In the genomic region with DNA sequence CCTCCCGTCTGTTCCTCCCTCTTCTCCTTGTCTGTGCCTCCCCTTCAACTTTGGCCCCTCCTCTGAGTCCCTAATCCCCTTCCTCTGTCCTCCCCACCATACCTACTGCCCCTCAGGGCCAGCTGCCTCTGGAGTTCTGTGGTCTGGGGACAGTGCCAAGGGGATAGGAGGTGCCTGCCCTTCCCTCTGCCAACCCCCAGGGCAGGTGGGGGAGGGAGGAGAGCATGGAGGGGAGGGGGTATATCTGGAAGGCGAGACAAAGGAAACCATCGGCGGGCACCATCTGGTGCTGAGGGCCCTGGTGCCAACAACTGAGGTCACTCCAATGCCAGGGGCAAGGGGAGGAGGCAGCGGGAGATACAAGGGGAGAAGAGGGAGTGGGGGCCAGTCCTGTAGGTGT, we compare ENCODE assay signal across 22 cellular contexts. TPM values are rescaled to one million over a fixed set of nuclear protein-coding genes. Genes with fewer than 3 reads are reported as not detected.
DNase-seq lines count a peak whose midpoint lies in the region; FAIRE-seq and TF ChIP-seq lines count a peak whose summit lies in the region.
"Had no signal": no experiment of that assay in that cellular context is flagged by ENCODE, and none has a peak within 500 bp of the region (broad histone marks: within the 10 kb centered on the region; RNA-seq: fewer than 3 reads in every experiment).

No MANE protein-coding gene starts in this region.

- intact Hi-C loops in kidney (cut with DNase I): no loop called here

- H3K36me3 ChIP-seq in BE2C (peaks cover 10% of the 10 kb centered on the region), HEK293 (ENCODE audit: control insufficient read depth in 2 of 2, insufficient read depth in 1 of 2, low read length in 2 of 2) (peaks cover 0 to 2% of the 10 kb centered on the region in 2 experiments; a peak in 1 of 3 replicates), kidney (ENCODE audit: control insufficient read depth in 1 of 2, insufficient read depth in 2 of 2, low read length in 2 of 2) (no peaks in the 10 kb centered on the region)
- H3K36me3 ChIP-seq: adrenal gland, SJCRH30 had no signal

- H3K9me3 ChIP-seq in BE2C (no peaks in the 10 kb centered on the region), HEK293 (ENCODE audit: control insufficient read depth, insufficient read depth, low read depth, low read length) (no peaks in the 10 kb centered on the region), kidney (ENCODE audit: control insufficient read depth in 1 of 2, low read length in 2 of 2) (no peaks in the 10 kb centered on the region)
- H3K9me3 ChIP-seq: adrenal gland, SJCRH30, suprapubic skin had no signal

- FAIRE-seq in kidney (lab: Jason Lieb, UNC): no peak
- FAIRE-seq: endometrium had no signal

- POLR2A ChIA-PET in HEK293 (lab: Yijun Ruan, JAX): no interaction called here

- TF ChIP-seq CTCF in BE2C (IDR thresholded peaks at IDR 0.05; ENCODE audit: low read depth, low read length): no peak
- TF ChIP-seq CTCF in HEK293 (tag by site-specific recombination; IDR thresholded peaks at IDR 0.05): no peak
- TF ChIP-seq CTCF in GM10266 (IDR thresholded peaks at IDR 0.05; ENCODE audit: control insufficient read depth, insufficient read depth, low read depth, missing control alignments): no peak
- TF ChIP-seq CTCF in kidney (IDR thresholded peaks at IDR 0.05; ENCODE audit: borderline replicate concordance, extremely low read depth, insufficient read depth): no peak

- H3K27ac ChIP-seq in HEK293 (ENCODE audit: extremely low read depth, low read depth, low read length) (no peak overlapping the region), kidney (ENCODE audit: low read depth in 2 of 2, low read length in 2 of 2) (no peak overlapping the region)
- H3K27ac ChIP-seq: adrenal gland, parathyroid adenoma, SJCRH30, suprapubic skin had no signal

- H3K4me3 ChIP-seq in BE2C (ENCODE audit: low read depth, low read length) (no peak overlapping the region), HEK293 (ENCODE audit: low read depth, low read length) (no peak overlapping the region), kidney (ENCODE audit: low read length in 2 of 2) (no peak overlapping the region)
- H3K4me3 ChIP-seq: adrenal gland, SJCRH30, suprapubic skin had no signal

- H3K4me1 ChIP-seq in BE2C (0 out of 2 replicates have a peak, but pooled peaks cover 7% of the 10 kb centered on the region), HEK293 (ENCODE audit: control insufficient read depth, insufficient read depth, low read length) (peaks cover 7% of the 10 kb centered on the region; the same call in 1 of the 2 replicates), kidney (ENCODE audit: control insufficient read depth in 1 of 2, insufficient read depth in 1 of 2, low read depth in 1 of 2, low read length in 2 of 2) (no peaks in the 10 kb centered on the region)
- H3K4me1 ChIP-seq: adrenal gland, parathyroid adenoma, SJCRH30 had no signal

- CTCF ChIA-PET in HEK293 (lab: Yijun Ruan, JAX): interaction anchor here (1.2 kb wide), 1 partner anchor 132 kb away, joined by 3 read pairs; no protein-coding TSS in a partner anchor

- no peak overlapping the region for H3K9ac ChIP-seq in kidney (ENCODE audit: low read length in 2 of 2)
- H3K9ac ChIP-seq: parathyroid adenoma had no signal

- H3K27me3 ChIP-seq in BE2C: no peaks in the 10 kb centered on the region
- H3K27me3 ChIP-seq: adrenal gland, SJCRH30, suprapubic skin had no signal

- DNase-seq in BE2C (peak; percentile 49), NCI-H446 treated with DMSO at 0.1 percent for 48 hours (lab: John Stamatoyannopoulos, UW) (peak; percentile 87), epidermal melanocyte (ENCODE audit: insufficient read length, low spot score) (peak; percentile 13), GM10266 (ENCODE audit: extremely low spot score) (no peak), T-helper 9 cell (no peak), AG08396 (ENCODE audit: low spot score) (no peak), kidney (no peak)
- DNase-seq: activated CD4-positive, alpha-beta T cell treated with anti-CD3 and anti-CD28 coated beads for 1 hour; activated CD8-positive, alpha-beta memory T cell treated with anti-CD3 and anti-CD28 coated beads, Interleukin-2, amount 10 ng/mL, durations not matched to agents 7 days and 5 days; adrenal gland; central memory CD4-positive, alpha-beta T cell; left cardiac atrium; NCI-H2227 treated with DMSO at 0.1 percent for 48 hours; T1000 had no signal

TF ChIP-seq in HEK293, 187 proteins besides CTCF, POLR2A, EP300 and RAD21:
- TF ChIP-seq ZNF510 (tag by site-specific recombination; IDR thresholded peaks at IDR 0.05; ENCODE audit: insufficient replicate concordance) (no peak), WT1 (tag by site-specific recombination; IDR thresholded peaks at IDR 0.05) (0 out of 2 replicates have a peak, but pooled peaks have one; percentile 15), EGR2 (tag by site-specific recombination; IDR thresholded peaks at IDR 0.05; ENCODE audit: low read depth) (no peak), ZNF623 (tag by site-specific recombination; IDR thresholded peaks at IDR 0.05) (no peak), MEIS1 (CRISPR knock-in tag; IDR thresholded peaks at IDR 0.05; ENCODE audit: borderline replicate concordance) (no peak), SETDB1 (IDR thresholded peaks at IDR 0.05; ENCODE audit: insufficient read length, low read length) (no peak)

RNA-seq across cellular contexts. Expression of a gene that starts 9.6 kb away (rescaled TPM):
- 0.62 TPM for polyA plus RNA-seq in BE2C (2012; ENCODE audit: insufficient read depth, insufficient read length, low read depth)
- 51.4 TPM for total RNA-seq in kidney
- 73.0 TPM for polyA plus RNA-seq in kidney (ENCODE audit: insufficient read depth, low read depth, low replicate concordance)
- total RNA-seq: activated CD8-positive, alpha-beta memory T cell treated with anti-CD3 and anti-CD28 coated beads, Interleukin-2, amount 10 ng/mL, durations not matched to agents 7 days and 5 days; fibroblast of villous mesenchyme; left cardiac atrium; SJCRH30; skeletal muscle tissue had no signal
- polyA plus RNA-seq: AG04450 had no signal

RNA-seq across cellular contexts. Expression of a gene that starts 11.7 kb away (rescaled TPM):
- 66.0 TPM for polyA plus RNA-seq in BE2C (2012; ENCODE audit: insufficient read depth, insufficient read length, low read depth)
- 1.7 TPM for total RNA-seq in kidney
- 1.0 TPM for polyA plus RNA-seq in kidney (ENCODE audit: insufficient read depth, low read depth, low replicate concordance)

RNA-seq across cellular contexts. Expression of a gene that starts 15.9 kb away (rescaled TPM):
- polyA plus RNA-seq in BE2C (2012; ENCODE audit: insufficient read depth, insufficient read length, low read depth): 192 TPM
- 50.8 TPM for total RNA-seq in kidney
- 200 TPM for polyA plus RNA-seq in kidney (ENCODE audit: insufficient read depth, low read depth, low replicate concordance)

RNA-seq across cellular contexts. Expression of a gene that starts 16.9 kb away (rescaled TPM):
- polyA plus RNA-seq in BE2C (2012; ENCODE audit: insufficient read depth, insufficient read length, low read depth): 49.7 TPM
- 24.5 TPM for total RNA-seq in kidney
- 24.6 TPM for polyA plus RNA-seq in kidney (ENCODE audit: insufficient read depth, low read depth, low replicate concordance)

RNA-seq across cellular contexts. Expression of a gene that starts 44.0 kb away (rescaled TPM):
- polyA plus RNA-seq in BE2C (2012; ENCODE audit: insufficient read depth, insufficient read length, low read depth): 312 TPM
- total RNA-seq in kidney: 384 TPM
- polyA plus RNA-seq in kidney (ENCODE audit: insufficient read depth, low read depth, low replicate concordance): 145 TPM

Comparison
In these comparisons a context has a peak if more than half of its experiments do, and no peak if none do; other contexts are left out.
1. DNase-seq: peak in BE2C (single experiment), NCI-H446 treated with DMSO at 0.1 percent for 48 hours (single experiment) and epidermal melanocyte (single experiment); none in GM10266 (single experiment), T-helper 9 cell (single experiment), AG08396 (single experiment) and kidney (single experiment).